ENCODE assay signal across 18 cellular contexts in the genomic region with DNA sequence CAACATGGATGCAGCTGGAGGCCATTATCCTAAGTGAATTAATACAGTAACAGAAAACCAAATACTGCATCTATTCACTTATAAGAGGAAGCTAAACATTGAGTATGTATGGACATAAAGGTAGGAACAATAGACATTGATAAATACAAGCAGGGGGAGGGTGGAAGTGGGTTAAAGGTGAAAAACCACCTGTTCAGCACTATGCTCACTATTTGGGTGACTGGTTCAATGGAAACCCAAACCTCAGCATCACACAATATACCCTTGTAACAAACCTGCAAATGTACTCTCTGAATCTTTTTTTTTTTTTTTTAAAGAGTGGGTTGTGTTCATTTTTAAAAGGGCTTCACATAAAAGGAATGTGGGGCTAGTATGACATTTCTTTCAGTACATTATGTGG. TPM values are rescaled to one million over a fixed set of nuclear protein-coding genes. Genes with fewer than 3 reads are reported as not detected.
DNase-seq lines count a peak whose midpoint lies in the region; ATAC-seq and TF ChIP-seq lines count a peak whose summit lies in the region.
"Had no signal": no experiment of that assay in that cellular context is flagged by ENCODE, and none has a peak within 500 bp of the region (broad histone marks: within the 10 kb centered on the region; RNA-seq: fewer than 3 reads in every experiment).

No MANE protein-coding gene starts in this region.

- no peak overlapping the region for H3K4me3 Mint-ChIP-seq in activated naive CD4-positive, alpha-beta T cell treated with anti-CD3 and anti-CD28 coated beads for 36 hours
- no peak overlapping the region for H3K4me3 Mint-ChIP-seq in activated naive CD8-positive, alpha-beta T cell treated with anti-CD3 and anti-CD28 coated beads for 36 hours
- no peak overlapping the region for H3K4me3 Mint-ChIP-seq in stimulated activated effector memory CD8-positive, alpha-beta T cell treated with anti-CD3 and anti-CD28 coated beads, Interleukin-12 subunit alpha, Interleukin-12 subunit beta, amount 100 ng/mL, for 72 hours
- no peak overlapping the region for H3K4me3 Mint-ChIP-seq in GM23338

- H3K27me3 ChIP-seq in GM23338 (ENCODE audit: insufficient read depth), result no peaks in the 10 kb centered on the region

- intact Hi-C loops in activated naive CD4-positive, alpha-beta T cell treated with anti-CD3 and anti-CD28 coated beads for 36 hours (cut with micrococcal nuclease), result no loop called here

- no peaks in the 10 kb centered on the region for H4K20me1 ChIP-seq in GM23338 (replicated peaks; ENCODE audit: insufficient read depth)

- no peak overlapping the region for H3K4me2 ChIP-seq in GM23338
- H3K4me2 ChIP-seq: KMS-11 had no signal

- peaks cover 20% of the 10 kb centered on the region for H3K4me1 Mint-ChIP-seq in activated naive CD4-positive, alpha-beta T cell treated with anti-CD3 and anti-CD28 coated beads for 36 hours (ENCODE audit: low read depth)
- H3K4me1 Mint-ChIP-seq in activated naive CD8-positive, alpha-beta T cell treated with anti-CD3 and anti-CD28 coated beads for 36 hours, result peaks cover 19% of the 10 kb centered on the region
- H3K4me1 Mint-ChIP-seq in stimulated activated effector memory CD8-positive, alpha-beta T cell treated with anti-CD3 and anti-CD28 coated beads, Interleukin-12 subunit alpha, Interleukin-12 subunit beta, amount 100 ng/mL, for 72 hours, result peaks cover 31% of the 10 kb centered on the region
- peaks cover 21% of the 10 kb centered on the region for H3K4me1 Mint-ChIP-seq in GM23338

- no peaks in the 10 kb centered on the region for H3F3A ChIP-seq in GM23338 (replicated peaks; ENCODE audit: low read depth)

- H3K4me3 ChIP-seq in GM23338, result no peak overlapping the region
- H3K4me3 ChIP-seq: GM12878, HAP-1 had no signal

- H3K27ac Mint-ChIP-seq in activated naive CD4-positive, alpha-beta T cell treated with anti-CD3 and anti-CD28 coated beads for 36 hours, result peak overlapping the region; percentile 60
- H3K27ac Mint-ChIP-seq in activated naive CD8-positive, alpha-beta T cell treated with anti-CD3 and anti-CD28 coated beads for 36 hours, result peak overlapping the region; percentile 31
- peak overlapping the region; percentile 46 for H3K27ac Mint-ChIP-seq in stimulated activated effector memory CD8-positive, alpha-beta T cell treated with anti-CD3 and anti-CD28 coated beads, Interleukin-12 subunit alpha, Interleukin-12 subunit beta, amount 100 ng/mL, for 72 hours
- H3K27ac Mint-ChIP-seq in GM23338, result no peak overlapping the region

- H3K79me2 ChIP-seq in GM23338 (replicated peaks; ENCODE audit: insufficient read depth), result no peaks in the 10 kb centered on the region

- H3K27me3 Mint-ChIP-seq in activated naive CD4-positive, alpha-beta T cell treated with anti-CD3 and anti-CD28 coated beads for 36 hours (ENCODE audit: low read depth), result no peaks in the 10 kb centered on the region
- no peaks in the 10 kb centered on the region for H3K27me3 Mint-ChIP-seq in activated naive CD8-positive, alpha-beta T cell treated with anti-CD3 and anti-CD28 coated beads for 36 hours
- H3K27me3 Mint-ChIP-seq in GM23338 (ENCODE audit: insufficient read depth, low read depth, poor library complexity), result peaks cover 2% of the 10 kb centered on the region

- peaks cover 63% of the 10 kb centered on the region for H3K36me3 Mint-ChIP-seq in activated naive CD4-positive, alpha-beta T cell treated with anti-CD3 and anti-CD28 coated beads for 36 hours (ENCODE audit: low read depth)
- H3K36me3 Mint-ChIP-seq in activated naive CD8-positive, alpha-beta T cell treated with anti-CD3 and anti-CD28 coated beads for 36 hours, result peaks cover 52% of the 10 kb centered on the region
- H3K36me3 Mint-ChIP-seq in stimulated activated effector memory CD8-positive, alpha-beta T cell treated with anti-CD3 and anti-CD28 coated beads, Interleukin-12 subunit alpha, Interleukin-12 subunit beta, amount 100 ng/mL, for 72 hours, result peaks cover 100% of the 10 kb centered on the region
- H3K36me3 Mint-ChIP-seq in GM23338 (ENCODE audit: low read depth), result no peaks in the 10 kb centered on the region

- no peak for ATAC-seq in stimulated activated effector memory CD8-positive, alpha-beta T cell treated with anti-CD3 and anti-CD28 coated beads, Interleukin-12 subunit alpha, Interleukin-12 subunit beta, amount 100 ng/mL, for 72 hours
- ATAC-seq in GM23338, result no peak
- ATAC-seq: GM12878, HepG2, PC-3 had no signal

- no peaks in the 10 kb centered on the region for H3K36me3 ChIP-seq in GM23338 (ENCODE audit: insufficient read depth)
- H3K36me3 ChIP-seq: HAP-1 had no signal

- peaks cover 4% of the 10 kb centered on the region; the same call in 1 of the 2 replicates for H3K4me1 ChIP-seq in GM23338 (ENCODE audit: insufficient read depth)
- H3K4me1 ChIP-seq: HAP-1 had no signal

- no peak overlapping the region for H2AFZ ChIP-seq in GM23338

- CTCF ChIA-PET in activated naive CD4-positive, alpha-beta T cell treated with anti-CD3 and anti-CD28 coated beads for 36 hours (lab: Charles Lee), result interaction anchor here (0.7 kb wide), 1 partner anchor 10 kb away, joined by 4 read pairs; no protein-coding TSS in a partner anchor

- H3K27ac ChIP-seq in GM23338 (ENCODE audit: low read depth), result no peak overlapping the region
- H3K27ac ChIP-seq: KMS-11 had no signal

- no peak for TF ChIP-seq CTCF in GM23338 (conservative IDR thresholded peaks at IDR 0.05; ENCODE audit: low read depth in 2 of 2)

- no peaks in the 10 kb centered on the region for H3K9me3 Mint-ChIP-seq in activated naive CD4-positive, alpha-beta T cell treated with anti-CD3 and anti-CD28 coated beads for 36 hours
- H3K9me3 Mint-ChIP-seq in activated naive CD8-positive, alpha-beta T cell treated with anti-CD3 and anti-CD28 coated beads for 36 hours, result no peaks in the 10 kb centered on the region
- H3K9me3 Mint-ChIP-seq in stimulated activated effector memory CD8-positive, alpha-beta T cell treated with anti-CD3 and anti-CD28 coated beads, Interleukin-12 subunit alpha, Interleukin-12 subunit beta, amount 100 ng/mL, for 72 hours, result no peaks in the 10 kb centered on the region
- H3K9me3 Mint-ChIP-seq in GM23338, result no peaks in the 10 kb centered on the region

- no peak for DNase-seq in activated naive CD4-positive, alpha-beta T cell treated with anti-CD3 and anti-CD28 coated beads for 36 hours
- no peak for DNase-seq in activated naive CD4-positive, alpha-beta T cell treated with anti-CD3 and anti-CD28 coated beads, Interleukin-2, amount 50 U/mL, for 16 hours
- DNase-seq in NCI-H146 (lab: John Stamatoyannopoulos, UW), result peak; percentile 56
- DNase-seq in activated naive CD8-positive, alpha-beta T cell treated with anti-CD3 and anti-CD28 coated beads for 36 hours, result no peak
- no peak for DNase-seq in stimulated activated effector memory CD8-positive, alpha-beta T cell treated with anti-CD3 and anti-CD28 coated beads, Interleukin-12 subunit alpha, Interleukin-12 subunit beta, amount 100 ng/mL, for 72 hours (ENCODE audit: low spot score in 2 of 2)
- no peak for DNase-seq in OCI-M2 (lab: John Stamatoyannopoulos, UW; ENCODE audit: unreplicated experiment)
- no peak for DNase-seq in GM23338 (ENCODE audit: low spot score)
- no peak for DNase-seq in middle frontal gyrus (ENCODE audit: extremely low spot score, low spot score)
- DNase-seq: AML-193, NCI-H1092, NCI-H187, NCI-H510A treated with DMSO at 0.1 percent for 48 hours, PC-3 had no signal

- H3K9me2 ChIP-seq in GM23338 (ENCODE audit: insufficient read depth), result no peaks in the 10 kb centered on the region

TF ChIP-seq in GM23338, 12 proteins besides CTCF, POLR2A, EP300 and RAD21 (continues in another document):
- no peak for TF ChIP-seq ETS1 (IDR thresholded peaks at IDR 0.05)
- no peak for TF ChIP-seq NANOG (IDR thresholded peaks at IDR 0.05; ENCODE audit: borderline replicate concordance)
- no peak for TF ChIP-seq EZH2phosphoT487 (IDR thresholded peaks at IDR 0.05; ENCODE audit: unreplicated experiment)
- no peak for TF ChIP-seq JUNB (IDR thresholded peaks at IDR 0.05; ENCODE audit: unreplicated experiment)
- no peak for TF ChIP-seq CREB1 (CRISPR knock-in tag; IDR thresholded peaks at IDR 0.05; ENCODE audit: low read depth)
- TF ChIP-seq ZNF114 (CRISPR knock-in tag; IDR thresholded peaks at IDR 0.05), result no peak
- TF ChIP-seq ZNF331 (CRISPR knock-in tag; IDR thresholded peaks at IDR 0.05; ENCODE audit: low read depth), result no peak
- no peak for TF ChIP-seq EZH2 (IDR thresholded peaks at IDR 0.05; ENCODE audit: low read depth, unreplicated experiment)
- TF ChIP-seq STAT1 (IDR thresholded peaks at IDR 0.05; ENCODE audit: unreplicated experiment), result no peak

RNA-seq across cellular contexts. Expression of gene CPB2, which starts 26.9 kb away (rescaled TPM):
- not detected for total RNA-seq in activated naive CD4-positive, alpha-beta T cell treated with anti-CD3 and anti-CD28 coated beads for 36 hours
- not detected for total RNA-seq in activated naive CD8-positive, alpha-beta T cell treated with anti-CD3 and anti-CD28 coated beads for 36 hours
- total RNA-seq in GM23338 (2014; rRNA removed; shearing (Covaris generic)), result not detected in 2 replicates
- polyA plus RNA-seq in GM23338 (2016; fragmentation: Nextera tagmentation; extraction: Ambion mirVana), result 0.47 and 0.73 TPM in 2 replicates
- total RNA-seq: MCF 10A, PC-3 had no signal

RNA-seq across cellular contexts. Expression of gene LCP1, which starts 50.3 kb away (rescaled TPM):
- 1,000 to 10,000 TPM; 1,008 to 1,043 TPM for total RNA-seq in activated naive CD4-positive, alpha-beta T cell treated with anti-CD3 and anti-CD28 coated beads for 36 hours
- total RNA-seq in activated naive CD8-positive, alpha-beta T cell treated with anti-CD3 and anti-CD28 coated beads for 36 hours, result 100 to 1,000 TPM; 886 to 901 TPM
- 3.4 and 6.6 TPM in 2 replicates for total RNA-seq in GM23338 (2014; rRNA removed; shearing (Covaris generic))
- polyA plus RNA-seq in GM23338 (2016; fragmentation: Nextera tagmentation; extraction: Ambion mirVana), result 1.9 and 2.7 TPM in 2 replicates

Comparison
In these comparisons a context has a peak if more than half of its experiments do, and no peak if none do; other contexts are left out.
1. RNA of gene LCP1, which starts 50.3 kb away (total RNA-seq): 1,008 to 1,043 TPM in activated naive CD4-positive, alpha-beta T cell treated with anti-CD3 and anti-CD28 coated beads for 36 hours and 886 to 901 TPM in activated naive CD8-positive, alpha-beta T cell treated with anti-CD3 and anti-CD28 coated beads for 36 hours; 3.4 to 6.6 TPM in GM23338; every median in the first group is over 100 times any median in the second.